In the genomic region with DNA sequence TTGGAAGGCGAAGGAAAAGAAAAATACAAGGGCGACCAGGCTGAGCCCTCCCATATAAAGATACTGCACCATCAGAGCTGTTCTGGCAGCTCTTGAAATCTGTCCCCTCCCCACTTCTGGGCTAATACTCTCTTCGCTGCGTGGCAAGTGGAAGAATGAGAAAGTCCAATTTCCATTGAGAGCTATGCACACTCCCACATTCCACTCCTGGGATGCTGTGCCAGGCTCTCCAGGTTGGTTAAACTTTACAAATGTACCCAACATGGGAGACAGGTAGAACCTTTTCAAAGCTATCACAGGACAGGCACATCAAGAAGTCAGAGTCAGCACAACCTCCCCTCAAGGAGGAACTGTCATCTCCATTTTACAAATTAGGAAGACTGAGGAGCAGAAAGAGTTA, we compare ENCODE assay signal across 24 cellular contexts.
DNase-seq lines count a peak whose midpoint lies in the region; ATAC-seq and TF ChIP-seq lines count a peak whose summit lies in the region.
"Had no signal": no experiment of that assay in that cellular context is flagged by ENCODE, and none has a peak within 500 bp of the region (broad histone marks: within the 10 kb centered on the region; RNA-seq: fewer than 3 reads in every experiment).

No MANE protein-coding gene starts in this region.

- peak overlapping the region; percentile 28 for H3K27ac Mint-ChIP-seq in activated naive CD8-positive, alpha-beta T cell
- H3K27ac Mint-ChIP-seq in activated naive CD8-positive, alpha-beta T cell treated with anti-CD3 and anti-CD28 coated beads for 36 hours: no peak overlapping the region
- peak overlapping the region in 4 of 10 donors; percentile 1 to 76 (median 50) for H3K27ac Mint-ChIP-seq in naive thymus-derived CD8-positive, alpha-beta T cell
- H3K27ac Mint-ChIP-seq: H9, HFFc6 had no signal

- no peak for DNase-seq in activated naive CD8-positive, alpha-beta T cell treated with anti-CD3 and anti-CD28 coated beads for 36 hours
- DNase-seq in trophoblast cell (no peak), sigmoid colon (no peak)
- DNase-seq in activated CD4-positive, alpha-beta T cell treated with anti-CD3 and anti-CD28 coated beads, Interleukin-2, amount 50 U/mL, for 1 hour: no peak
- DNase-seq in naive thymus-derived CD8-positive, alpha-beta T cell: no peak
- DNase-seq: 8988T; CD8-positive, alpha-beta memory T cell; EL; GF-D8; H9; HFFc6; MV-4-11; NCI-H1105 treated with DMSO at 0.1 percent for 48 hours; NCI-H2029 treated with DMSO at 0.1 percent for 48 hours; NCI-H2171; NCI-H345; NCI-H524; NCI-H82; Peyer's patch; SJCRH30 had no signal

- H2AK5ac ChIP-seq in trophoblast cell (ENCODE audit: low read length): no peak overlapping the region

- H3K27ac ChIP-seq in layer of hippocampus (ENCODE audit: low read depth, low read length) (peak overlapping the region; percentile 87), trophoblast cell (ENCODE audit: low read depth, low read length) (no peak overlapping the region), sigmoid colon (no peak overlapping the region)
- H3K27ac ChIP-seq: BLaER1 treated with 17β-estradiol and CSF1 and Interleukin-3, amounts not matched to agents 10 nM and 100 nM; Peyer's patch; SJCRH30 had no signal

- H4K8ac ChIP-seq in trophoblast cell (ENCODE audit: low read depth, low read length): no peak overlapping the region

- no peak overlapping the region for H2AFZ ChIP-seq in trophoblast cell (ENCODE audit: insufficient read depth, low read length, poor library complexity)

- no peak overlapping the region for H3K4me2 ChIP-seq in trophoblast cell (ENCODE audit: low read length)

- H3K4me3 ChIP-seq in trophoblast cell (ENCODE audit: low read depth, low read length) (no peak overlapping the region), sigmoid colon (no peak overlapping the region)
- H3K4me3 ChIP-seq: BLaER1 treated with 17β-estradiol and CSF1 and Interleukin-3, amounts not matched to agents 10 nM and 100 nM; Peyer's patch; SJCRH30 had no signal

- H2BK120ac ChIP-seq in trophoblast cell (ENCODE audit: insufficient read depth, low read length, poor library complexity): no peak overlapping the region

- POLR2A ChIA-PET in naive thymus-derived CD8-positive, alpha-beta T cell (lab: Charles Lee): no interaction called here

- no peak for ATAC-seq in naive thymus-derived CD8-positive, alpha-beta T cell

- no peak overlapping the region for H3K14ac ChIP-seq in trophoblast cell (ENCODE audit: low read length)

- peak overlapping the region; percentile 91 for H3K4ac ChIP-seq in trophoblast cell (ENCODE audit: low read depth, low read length)

- TF ChIP-seq CTCF in sigmoid colon (IDR thresholded peaks at IDR 0.05): no peak

- no peaks in the 10 kb centered on the region for H3K9me3 Mint-ChIP-seq in activated naive CD8-positive, alpha-beta T cell (ENCODE audit: low read depth)
- no peaks in the 10 kb centered on the region for H3K9me3 Mint-ChIP-seq in activated naive CD8-positive, alpha-beta T cell treated with anti-CD3 and anti-CD28 coated beads for 36 hours
- no peaks in the 10 kb centered on the region for H3K9me3 Mint-ChIP-seq in naive thymus-derived CD8-positive, alpha-beta T cell
- H3K9me3 Mint-ChIP-seq: CD8-positive, alpha-beta memory T cell; H9; HFFc6; IgD-negative memory B cell had no signal

- no peaks in the 10 kb centered on the region for H3K9me3 ChIP-seq in trophoblast cell (ENCODE audit: insufficient read depth, low read depth, low read length)
- H3K9me3 ChIP-seq in sigmoid colon: no peaks in the 10 kb centered on the region
- H3K9me3 ChIP-seq: BLaER1 treated with 17β-estradiol and CSF1 and Interleukin-3, amounts not matched to agents 10 nM and 100 nM; Peyer's patch; SJCRH30 had no signal

- peaks cover 4 to 7% of the 10 kb centered on the region in 2 experiments for H3K36me3 ChIP-seq in trophoblast cell (ENCODE audit: control insufficient read depth in 1 of 2, insufficient read depth in 2 of 2, low read length in 2 of 2)
- H3K36me3 ChIP-seq in sigmoid colon: peaks cover 0 to 8% (median 4%) of the 10 kb centered on the region in 4 donors
- H3K36me3 ChIP-seq: SJCRH30 had no signal

- no peak overlapping the region for H2BK12ac ChIP-seq in trophoblast cell (ENCODE audit: low read length)

- H3K18ac ChIP-seq in trophoblast cell (ENCODE audit: low read length): no peak overlapping the region

- H3K27me3 Mint-ChIP-seq in activated naive CD8-positive, alpha-beta T cell: no peaks in the 10 kb centered on the region
- H3K27me3 Mint-ChIP-seq in activated naive CD8-positive, alpha-beta T cell treated with anti-CD3 and anti-CD28 coated beads for 36 hours: no peaks in the 10 kb centered on the region
- no peaks in the 10 kb centered on the region for H3K27me3 Mint-ChIP-seq in naive thymus-derived CD8-positive, alpha-beta T cell
- H3K27me3 Mint-ChIP-seq: CD8-positive, alpha-beta memory T cell; IgD-negative memory B cell had no signal

- TF ChIP-seq POLR2A in sigmoid colon (IDR thresholded peaks at IDR 0.05): no peak

- H4K12ac ChIP-seq in trophoblast cell (ENCODE audit: low read depth, low read length): no peak overlapping the region

- no peak overlapping the region for H3K4me3 Mint-ChIP-seq in activated naive CD8-positive, alpha-beta T cell
- no peak overlapping the region for H3K4me3 Mint-ChIP-seq in activated naive CD8-positive, alpha-beta T cell treated with anti-CD3 and anti-CD28 coated beads for 36 hours
- H3K4me3 Mint-ChIP-seq in naive thymus-derived CD8-positive, alpha-beta T cell: peak overlapping the region in 1 of 10 donors; percentile 7
- H3K4me3 Mint-ChIP-seq: H9, HFFc6, IgD-negative memory B cell had no signal

- peaks cover 4% of the 10 kb centered on the region for H3K79me2 ChIP-seq in trophoblast cell (ENCODE audit: control insufficient read depth, insufficient read depth, low read length, poor library complexity)

- intact Hi-C loops in sigmoid colon (cut with DNase I): loop anchor here (5.0 kb wide), 1 partner anchor 49 kb away; no protein-coding TSS in a partner anchor

- H3K9ac ChIP-seq in trophoblast cell (ENCODE audit: low read length): no peak overlapping the region
- H3K9ac ChIP-seq: BLaER1 treated with 17β-estradiol and CSF1 and Interleukin-3, amounts not matched to agents 10 nM and 100 nM had no signal

- peaks cover 88% of the 10 kb centered on the region for H3K4me1 Mint-ChIP-seq in activated naive CD8-positive, alpha-beta T cell (ENCODE audit: low read depth)
- peaks cover 75% of the 10 kb centered on the region for H3K4me1 Mint-ChIP-seq in activated naive CD8-positive, alpha-beta T cell treated with anti-CD3 and anti-CD28 coated beads for 36 hours
- H3K4me1 Mint-ChIP-seq in naive thymus-derived CD8-positive, alpha-beta T cell: peaks cover 39 to 91% (median 85%) of the 10 kb centered on the region in 4 donors

- H3K23ac ChIP-seq in trophoblast cell (ENCODE audit: low read length): no peak overlapping the region

- H3K36me3 Mint-ChIP-seq in activated naive CD8-positive, alpha-beta T cell: peaks cover 8% of the 10 kb centered on the region
- peaks cover 29% of the 10 kb centered on the region for H3K36me3 Mint-ChIP-seq in activated naive CD8-positive, alpha-beta T cell treated with anti-CD3 and anti-CD28 coated beads for 36 hours
- H3K36me3 Mint-ChIP-seq in naive thymus-derived CD8-positive, alpha-beta T cell: peaks cover 0 to 16% (median 8%) of the 10 kb centered on the region in 3 donors

- no CpG with 5 or more reads among the region's 4 CpGs for WGBS in trophoblast cell (ENCODE audit: extremely low coverage, insufficient coverage, insufficient read length)
- 94 to 96% methylated on average over 4 of the region's 4 CpGs for WGBS in sigmoid colon, 2 donors

- H3K4me1 ChIP-seq in trophoblast cell (ENCODE audit: control insufficient read depth in 1 of 2, insufficient read depth in 2 of 2, low read length in 2 of 2) (peaks cover 2 to 4% of the 10 kb centered on the region in 2 experiments), sigmoid colon (peaks cover 0 to 50% (median 33%) of the 10 kb centered on the region in 4 donors)
- H3K4me1 ChIP-seq: SJCRH30 had no signal

- H4K91ac ChIP-seq in trophoblast cell (ENCODE audit: low read depth, low read length): no peak overlapping the region

- no peak for TF ChIP-seq EP300 in sigmoid colon (IDR thresholded peaks at IDR 0.05)

- no peaks in the 10 kb centered on the region for H3K79me1 ChIP-seq in trophoblast cell (ENCODE audit: low read length)

- no peak overlapping the region for H2BK5ac ChIP-seq in trophoblast cell (ENCODE audit: low read depth, low read length, poor library complexity)

- H3K27me3 ChIP-seq in layer of hippocampus (ENCODE audit: control insufficient read depth, insufficient read depth, low read length) (no peaks in the 10 kb centered on the region), trophoblast cell (ENCODE audit: insufficient read depth, low read length) (no peaks in the 10 kb centered on the region), sigmoid colon (no peaks in the 10 kb centered on the region)
- H3K27me3 ChIP-seq: BLaER1 treated with 17β-estradiol and CSF1 and Interleukin-3, amounts not matched to agents 10 nM and 100 nM; Peyer's patch; SJCRH30 had no signal
